ENCODE assay signal across 11 cellular contexts in genomic region chr10:129628823-129629222, GRCh38.
DNase-seq lines count a peak whose midpoint lies in the region; ATAC-seq and TF ChIP-seq lines count a peak whose summit lies in the region.
"Had no signal": no experiment of that assay in that cellular context is flagged by ENCODE, and none has a peak within 500 bp of the region (broad histone marks: within the 10 kb centered on the region; RNA-seq: fewer than 3 reads in every experiment).

No MANE protein-coding gene starts in this region.

- ATAC-seq in left ventricle myocardium superior (peak; percentile 67), Right ventricle myocardium superior (ENCODE audit: poor library complexity) (no peak), GM21528 (IDR thresholded peaks at IDR 0.05; ENCODE audit: low FRiP score, unreplicated experiment) (no peak), GM18909 (IDR thresholded peaks at IDR 0.05; ENCODE audit: poor library complexity, unreplicated experiment) (no peak)
- ATAC-seq: K562 had no signal

- H3K23ac ChIP-seq in H9 (ENCODE audit: insufficient read length, low read depth, low read length) = no peak overlapping the region

- WGBS in H9 (ENCODE audit: extremely low coverage, insufficient read length, low lambda C conversion rate) = no CpG with 5 or more reads among the region's 9 CpGs

- no peak for TF ChIP-seq CTCF in H9 (conservative IDR thresholded peaks at IDR 0.05)

- H3K4me1 ChIP-seq in H9 (ENCODE audit: insufficient read depth, low read length) = no peaks in the 10 kb centered on the region

- H3K4me1 Mint-ChIP-seq in H9 = peaks cover 5 to 7% of the 10 kb centered on the region in 2 experiments

- no peak overlapping the region for H3K4ac ChIP-seq in H9 (ENCODE audit: low read depth, low read length)

- no peaks in the 10 kb centered on the region for H3K9me3 Mint-ChIP-seq in H9

- no peak overlapping the region for H2AFZ ChIP-seq in H9 (ENCODE audit: low read length)

- no peaks in the 10 kb centered on the region for H3K36me3 Mint-ChIP-seq in H9 (ENCODE audit: insufficient read depth in 1 of 3, low read depth in 3 of 3)

- no peak overlapping the region for H3K18ac ChIP-seq in H9 (ENCODE audit: insufficient read length, low read depth, low read length)

- no peak overlapping the region for H3K27ac ChIP-seq in H9 (ENCODE audit: insufficient read length, low read depth, low read length)
- H3K27ac ChIP-seq: HL-60 had no signal

- H3K4me3 Mint-ChIP-seq in H9 = no peak overlapping the region
- H3K4me3 Mint-ChIP-seq: CD4-positive, CD25-positive, alpha-beta regulatory T cell had no signal

- no peak overlapping the region for H3K56ac ChIP-seq in H9 (ENCODE audit: insufficient read length, low read depth, low read length)

- H2BK15ac ChIP-seq in H9 (ENCODE audit: low read depth, low read length) = no peak overlapping the region

- peak overlapping the region in 2 of 3 experiments; percentile 17 to 24; a peak in 1 of 7 replicates for H3K27ac Mint-ChIP-seq in H9
- H3K27ac Mint-ChIP-seq: CD4-positive, CD25-positive, alpha-beta regulatory T cell had no signal

- H3T11ph ChIP-seq in H9 (ENCODE audit: low read length) = no peak overlapping the region

- H2BK5ac ChIP-seq in H9 (ENCODE audit: insufficient read length, low read length) = no peak overlapping the region

- H3K9ac ChIP-seq in H9 (ENCODE audit: extremely low read depth, insufficient read length, low read length) = no peak overlapping the region

- H4K5ac ChIP-seq in H9 (ENCODE audit: insufficient read length, low read depth, low read length) = no peak overlapping the region

- DNase-seq in left ventricle myocardium superior = no peak
- DNase-seq in Right ventricle myocardium superior = no peak
- no peak for DNase-seq in H9
- DNase-seq in head of caudate nucleus = peak in 41 of 42 donors; percentile 35 to 88 (median 73)
- DNase-seq in AG08395 (ENCODE audit: low spot score) = no peak
- DNase-seq: CD4-positive, CD25-positive, alpha-beta regulatory T cell; DMS53 had no signal

- H3K14ac ChIP-seq in H9 (ENCODE audit: insufficient read depth, low read length) = no peak overlapping the region

- H3K79me1 ChIP-seq in H9 (ENCODE audit: insufficient read depth, low read depth, low read length, poor library complexity, severe bottlenecking) = no peaks in the 10 kb centered on the region

- no peaks in the 10 kb centered on the region for H4K20me1 ChIP-seq in H9 (ENCODE audit: control insufficient read depth, insufficient read depth, insufficient read length)

- no peak overlapping the region for H2BK120ac ChIP-seq in H9 (ENCODE audit: low read depth, low read length, poor library complexity, severe bottlenecking)

- no peak overlapping the region for H4K91ac ChIP-seq in H9 (ENCODE audit: insufficient read length, low read depth, low read length)

- H3K79me2 ChIP-seq in H9 (ENCODE audit: insufficient read depth, low read length) = no peaks in the 10 kb centered on the region

- intact Hi-C loops in left ventricle myocardium superior (cut with micrococcal nuclease) (no loop called here), Right ventricle myocardium superior (cut with DNase I) (no loop called here), head of caudate nucleus (cut with DNase I) (no loop called here)

- no peak overlapping the region for H2BK12ac ChIP-seq in H9 (ENCODE audit: insufficient read length, low read depth, low read length)

- H3K23me2 ChIP-seq in H9 (ENCODE audit: insufficient read length, low read depth, low read length, poor library complexity, severe bottlenecking) = no peaks in the 10 kb centered on the region

- H3K27me3 ChIP-seq in H9 (ENCODE audit: insufficient read depth, low read length) = no peaks in the 10 kb centered on the region

- H2BK20ac ChIP-seq in H9 (ENCODE audit: low read depth, low read length, poor library complexity, severe bottlenecking) = no peak overlapping the region

- H2AK5ac ChIP-seq in H9 (ENCODE audit: insufficient read length, low read length) = no peak overlapping the region

- no peak overlapping the region for H3K4me2 ChIP-seq in H9 (ENCODE audit: insufficient read depth, insufficient read length, low read length)

- H4K8ac ChIP-seq in H9 (replicated peaks; ENCODE audit: insufficient read length, low read depth, low read length) = no peak overlapping the region

- no peaks in the 10 kb centered on the region for H3K9me3 ChIP-seq in H9 (ENCODE audit: control insufficient read depth, low read depth, low read length)

- H3K27me3 Mint-ChIP-seq in H9 (ENCODE audit: low read depth) = no peaks in the 10 kb centered on the region
- H3K27me3 Mint-ChIP-seq: CD4-positive, CD25-positive, alpha-beta regulatory T cell had no signal

Comparison
In these comparisons a context has a peak if more than half of its experiments do, and no peak if none do; other contexts are left out.
1. DNase-seq: peak in head of caudate nucleus (41 of 42); none in left ventricle myocardium superior (single experiment), Right ventricle myocardium superior (single experiment), H9 (single experiment) and AG08395 (single experiment).